9 cellular contexts compared by ENCODE assay signal in genomic region chr20:53773792-53774371, GRCh38.
DNase-seq lines count a peak whose midpoint lies in the region; ATAC-seq and TF ChIP-seq lines count a peak whose summit lies in the region.
"Had no signal": no experiment of that assay in that cellular context is flagged by ENCODE, and none has a peak within 500 bp of the region (broad histone marks: within the 10 kb centered on the region; RNA-seq: fewer than 3 reads in every experiment).

No MANE protein-coding gene starts in this region.

- BruUV-seq in Panc1 (replicated peaks; lab: Mats Ljungman, UMichigan): no TSS peak

- intact Hi-C loops in Panc1 (cut with micrococcal nuclease; ENCODE audit: unreplicated experiment): loop anchor here (1.0 kb wide), 1 partner anchor 32 kb away; no protein-coding TSS in a partner anchor
- intact Hi-C loops in esophagus muscularis mucosa (cut with DNase I): loop anchor here (5.0 kb wide), 2 partner anchors 93 to 197 kb away; no protein-coding TSS in a partner anchor

- H2AFZ ChIP-seq in trophoblast cell (ENCODE audit: insufficient read depth, low read length, poor library complexity): no peak overlapping the region

- no peak overlapping the region for H3K23ac ChIP-seq in trophoblast cell (ENCODE audit: low read length)

- H4K91ac ChIP-seq in trophoblast cell (ENCODE audit: low read depth, low read length): no peak overlapping the region

- peak; percentile 93 for DNase-seq in COLO829 (ENCODE audit: low spot score)
- DNase-seq in Panc1 (ENCODE audit: low read depth, low spot score): peak; percentile 81
- DNase-seq in esophagus muscularis mucosa (ENCODE audit: extremely low spot score): no peak
- peak; percentile 52 to 88 for DNase-seq in trophoblast cell
- no peak for DNase-seq in NCI-H2196 treated with DMSO at 0.1 percent for 48 hours (lab: John Stamatoyannopoulos, UW; ENCODE audit: unreplicated experiment)
- no peak for DNase-seq in Kasumi-1 (lab: John Stamatoyannopoulos, UW)
- DNase-seq in activated effector memory CD4-positive, alpha-beta T cell treated with Interleukin-2 at 50 U/mL for 16 hours: no peak
- DNase-seq: NCI-H146 had no signal

- no peak overlapping the region for H3K4ac ChIP-seq in trophoblast cell (ENCODE audit: low read depth, low read length)

- peak overlapping the region; percentile 100 for H3K27ac ChIP-seq in Panc1 (ENCODE audit: low read length)
- peak overlapping the region; percentile 52 to 71 (median 62) for H3K27ac ChIP-seq in esophagus muscularis mucosa (replicated peaks in 1 of 4)
- H3K27ac ChIP-seq in trophoblast cell (ENCODE audit: low read depth, low read length): no peak overlapping the region

- H3K79me1 ChIP-seq in trophoblast cell (ENCODE audit: low read length): peaks cover 2% of the 10 kb centered on the region

- H3K9me3 ChIP-seq in Panc1 (ENCODE audit: control insufficient read depth, insufficient read depth, low read depth, low read length) (no peaks in the 10 kb centered on the region), esophagus muscularis mucosa (no peaks in the 10 kb centered on the region), trophoblast cell (ENCODE audit: insufficient read depth, low read depth, low read length) (no peaks in the 10 kb centered on the region)

- ATAC-seq in Panc1 (peak; percentile 86), GM19397 (IDR thresholded peaks at IDR 0.05; ENCODE audit: unreplicated experiment) (no peak)

- H3K18ac ChIP-seq in trophoblast cell (ENCODE audit: low read length): no peak overlapping the region

- H4K8ac ChIP-seq in trophoblast cell (ENCODE audit: low read depth, low read length): no peak overlapping the region

- no peak for TF ChIP-seq POLR2A in esophagus muscularis mucosa (IDR thresholded peaks at IDR 0.05; ENCODE audit: low read depth)

- H2BK120ac ChIP-seq in trophoblast cell (ENCODE audit: insufficient read depth, low read length, poor library complexity): no peak overlapping the region

- H3K4me1 ChIP-seq in Panc1 (ENCODE audit: control insufficient read depth, insufficient read depth, low read length) (peaks cover 46% of the 10 kb centered on the region), esophagus muscularis mucosa (peaks cover 16 to 32% (median 24%) of the 10 kb centered on the region in 4 donors), trophoblast cell (ENCODE audit: control insufficient read depth in 1 of 2, insufficient read depth in 2 of 2, low read length in 2 of 2) (no peaks in the 10 kb centered on the region)

- H3K4me2 ChIP-seq in trophoblast cell (ENCODE audit: low read length): no peak overlapping the region

- H2BK12ac ChIP-seq in trophoblast cell (ENCODE audit: low read length): no peak overlapping the region

- H2BK5ac ChIP-seq in trophoblast cell (ENCODE audit: low read depth, low read length, poor library complexity): no peak overlapping the region

- H3K9ac ChIP-seq in trophoblast cell (ENCODE audit: low read length): no peak overlapping the region

- no peak for TF ChIP-seq EP300 in esophagus muscularis mucosa (IDR thresholded peaks at IDR 0.05)

- in situ Hi-C loops in Panc1 (cut with HindIII; ENCODE audit: low pct_unique_long_range_greater_than_20kb, low sequenced_read_pairs): no loop called here

- no peaks in the 10 kb centered on the region for H3K79me2 ChIP-seq in trophoblast cell (ENCODE audit: control insufficient read depth, insufficient read depth, low read length, poor library complexity)

- no peak overlapping the region for H3K14ac ChIP-seq in trophoblast cell (ENCODE audit: low read length)

- 0% methylated on average over 1 of the region's 1 CpG for WGBS in esophagus muscularis mucosa
- no CpG with 5 or more reads among the region's 1 CpG for WGBS in trophoblast cell (ENCODE audit: extremely low coverage, insufficient coverage, insufficient read length)

- H3K4me3 ChIP-seq in Panc1 (ENCODE audit: low read depth in 2 of 2, low read length in 2 of 2): no peak overlapping the region
- H3K4me3 ChIP-seq in esophagus muscularis mucosa: no peak overlapping the region
- H3K4me3 ChIP-seq in trophoblast cell (ENCODE audit: low read depth, low read length): no peak overlapping the region

- POLR2A ChIA-PET in Panc1 (lab: Charles Lee): interaction anchor here (0.5 to 0.8 kb wide), 5 partner anchors 20 to 179 kb away, joined by 3 to 10 read pairs (median 7); no protein-coding TSS in a partner anchor

- H2AK5ac ChIP-seq in trophoblast cell (ENCODE audit: low read length): no peak overlapping the region

- H3K36me3 ChIP-seq in Panc1 (ENCODE audit: control insufficient read depth, insufficient read depth, low read length) (no peaks in the 10 kb centered on the region), esophagus muscularis mucosa (no peaks in the 10 kb centered on the region), trophoblast cell (ENCODE audit: control insufficient read depth in 1 of 2, insufficient read depth in 2 of 2, low read length in 2 of 2) (no peaks in the 10 kb centered on the region)

- TF ChIP-seq CTCF in Panc1 (IDR thresholded peaks at IDR 0.05) (no peak), esophagus muscularis mucosa (IDR thresholded peaks at IDR 0.05) (no peak)

- CTCF ChIA-PET in Panc1 (lab: Charles Lee): interaction anchor here (0.6 kb wide), 2 partner anchors 40 to 128 kb away, joined by 3 to 4 read pairs; no protein-coding TSS in a partner anchor

- no peak overlapping the region for H4K12ac ChIP-seq in trophoblast cell (ENCODE audit: low read depth, low read length)

- H3K27me3 ChIP-seq in Panc1 (ENCODE audit: control insufficient read depth, insufficient read depth, low read length) (no peaks in the 10 kb centered on the region), esophagus muscularis mucosa (no peaks in the 10 kb centered on the region), trophoblast cell (ENCODE audit: insufficient read depth, low read length) (no peaks in the 10 kb centered on the region)

Comparison
In these comparisons a context has a peak if more than half of its experiments do, and no peak if none do; other contexts are left out.
1. DNase-seq: peak in COLO829 (single experiment), Panc1 (single experiment) and trophoblast cell (2 of 2); none in esophagus muscularis mucosa (single experiment), NCI-H2196 treated with DMSO at 0.1 percent for 48 hours (single experiment), Kasumi-1 (0 of 2) and activated effector memory CD4-positive, alpha-beta T cell treated with Interleukin-2 at 50 U/mL for 16 hours (single experiment).